ENCODE assay signal across 17 cellular contexts in the genomic region with DNA sequence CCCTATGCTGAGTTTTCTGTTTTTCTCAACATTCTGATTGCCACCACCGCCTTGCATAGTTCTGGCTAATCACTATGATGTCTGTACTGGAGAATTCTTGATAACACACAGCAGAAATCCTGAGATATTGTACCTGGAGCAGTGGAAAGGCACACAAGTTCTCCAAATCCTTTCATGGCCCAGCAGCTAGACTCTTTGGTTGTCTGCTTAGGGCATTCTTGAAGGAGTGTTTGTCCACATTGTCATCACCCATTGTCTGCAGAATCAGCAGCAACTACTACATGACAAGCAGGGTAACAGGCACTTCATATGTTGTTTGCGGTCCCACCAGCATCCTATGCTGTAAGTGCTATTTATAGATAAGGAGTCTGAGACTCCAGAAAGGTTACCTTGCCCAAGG.
"Had no signal": no experiment of that assay in that cellular context is flagged by ENCODE, and none has a peak within 500 bp of the region (broad histone marks: within the 10 kb centered on the region; RNA-seq: fewer than 3 reads in every experiment).

No MANE protein-coding gene starts in this region.

- H3K36me3 Mint-ChIP-seq: activated naive CD4-positive, alpha-beta T cell treated with anti-CD3 and anti-CD28 coated beads, Interleukin-2, amount 50 U/mL, for 72 hours; natural killer cell had no signal

- H3K27ac ChIP-seq: body of pancreas had no signal

- H3K27me3 ChIP-seq: body of pancreas, testis had no signal

- H3K4me3 Mint-ChIP-seq: activated CD4-positive, alpha-beta T cell treated with anti-CD3 and anti-CD28 coated beads, Interleukin-2, amount 10 ng/mL, durations not matched to agents 24 days and 14 days; activated CD8-positive, alpha-beta T cell treated with anti-CD3 and anti-CD28 coated beads, Interleukin-2, amount 10 ng/mL, durations not matched to agents 7 days and 5 days; dendritic cell treated with granulocyte-macrophage colony-stimulating factor and Interleukin-4, amounts not matched to agents 40 ng/mL and 50 ng/mL, for 4 days; effector memory CD8-positive, alpha-beta T cell; memory B cell; natural killer cell; T-helper 2 cell treated with Interferon-gamma antibody and Interleukin-4, amounts not matched to agents 5 μg/mL and 100 μg/mL, for 36 hours had no signal

- H3K27me3 Mint-ChIP-seq: activated CD4-positive, alpha-beta T cell treated with anti-CD3 and anti-CD28 coated beads, Interleukin-2, amount 10 ng/mL, durations not matched to agents 24 days and 14 days; dendritic cell treated with granulocyte-macrophage colony-stimulating factor and Interleukin-4, amounts not matched to agents 40 ng/mL and 50 ng/mL, for 4 days; effector memory CD8-positive, alpha-beta T cell; memory B cell had no signal

- H3K4me3 ChIP-seq: body of pancreas, testis had no signal

- H3K9me3 ChIP-seq: body of pancreas, testis had no signal

- ATAC-seq: activated CD8-positive, alpha-beta T cell treated with anti-CD3 and anti-CD28 coated beads, Interleukin-2, amount 10 ng/mL, durations not matched to agents 7 days and 5 days; activated naive CD4-positive, alpha-beta T cell treated with anti-CD3 and anti-CD28 coated beads, Interleukin-2, amount 50 U/mL, for 72 hours; body of pancreas; effector memory CD8-positive, alpha-beta T cell; natural killer cell; stimulated activated naive CD8-positive, alpha-beta T cell treated with anti-CD3 and anti-CD28 coated beads, Interleukin-15, Interleukin-2, amounts not matched to agents 100 U/mL and 50 U/mL, for 24 hours had no signal

- H3K27ac Mint-ChIP-seq: activated CD4-positive, alpha-beta T cell treated with anti-CD3 and anti-CD28 coated beads, Interleukin-2, amount 10 ng/mL, durations not matched to agents 24 days and 14 days; activated CD8-positive, alpha-beta T cell treated with anti-CD3 and anti-CD28 coated beads, Interleukin-2, amount 10 ng/mL, durations not matched to agents 7 days and 5 days; activated naive CD4-positive, alpha-beta T cell treated with anti-CD3 and anti-CD28 coated beads, Interleukin-2, amount 50 U/mL, for 72 hours; dendritic cell treated with granulocyte-macrophage colony-stimulating factor and Interleukin-4, amounts not matched to agents 40 ng/mL and 50 ng/mL, for 4 days; effector memory CD8-positive, alpha-beta T cell; memory B cell; natural killer cell; T-helper 2 cell treated with Interferon-gamma antibody and Interleukin-4, amounts not matched to agents 5 μg/mL and 100 μg/mL, for 36 hours had no signal

- DNase-seq: activated CD4-positive, alpha-beta T cell treated with anti-CD3 and anti-CD28 coated beads, Interleukin-2, amount 10 ng/mL, durations not matched to agents 24 days and 14 days; activated CD4-positive, CD25-positive, alpha-beta regulatory T cell; activated CD8-positive, alpha-beta memory T cell treated with anti-CD3 and anti-CD28 coated beads, Interleukin-2, amount 50 U/mL, for 4 hours; activated CD8-positive, alpha-beta T cell treated with anti-CD3 and anti-CD28 coated beads, Interleukin-2, amount 10 ng/mL, durations not matched to agents 7 days and 5 days; activated gamma-delta T cell; activated T-cell treated with anti-CD3 and anti-CD28 coated beads, Interleukin-2, amount 50 U/mL, for 48 hours; body of pancreas; effector memory CD8-positive, alpha-beta T cell; natural killer cell; retina; small intestine; stimulated activated naive CD8-positive, alpha-beta T cell treated with anti-CD3 and anti-CD28 coated beads, Interleukin-15, Interleukin-2, amounts not matched to agents 100 U/mL and 50 U/mL, for 24 hours; testis had no signal

- H3K9me3 Mint-ChIP-seq: activated CD4-positive, alpha-beta T cell treated with anti-CD3 and anti-CD28 coated beads, Interleukin-2, amount 10 ng/mL, durations not matched to agents 24 days and 14 days; activated naive CD4-positive, alpha-beta T cell treated with anti-CD3 and anti-CD28 coated beads, Interleukin-2, amount 50 U/mL, for 72 hours; dendritic cell treated with granulocyte-macrophage colony-stimulating factor and Interleukin-4, amounts not matched to agents 40 ng/mL and 50 ng/mL, for 4 days; effector memory CD8-positive, alpha-beta T cell; memory B cell; natural killer cell; T-helper 2 cell treated with Interferon-gamma antibody and Interleukin-4, amounts not matched to agents 5 μg/mL and 100 μg/mL, for 36 hours had no signal
